ENCODE assay signal across 2 cellular contexts in genomic region chr12:102110782-102111181, GRCh38.
TF ChIP-seq lines count a peak whose summit lies in the region.

No MANE protein-coding gene starts in this region.

TF ChIP-seq in HepG2, 621 proteins besides CTCF, POLR2A, EP300 and RAD21:
- TF ChIP-seq, protein P1, sequence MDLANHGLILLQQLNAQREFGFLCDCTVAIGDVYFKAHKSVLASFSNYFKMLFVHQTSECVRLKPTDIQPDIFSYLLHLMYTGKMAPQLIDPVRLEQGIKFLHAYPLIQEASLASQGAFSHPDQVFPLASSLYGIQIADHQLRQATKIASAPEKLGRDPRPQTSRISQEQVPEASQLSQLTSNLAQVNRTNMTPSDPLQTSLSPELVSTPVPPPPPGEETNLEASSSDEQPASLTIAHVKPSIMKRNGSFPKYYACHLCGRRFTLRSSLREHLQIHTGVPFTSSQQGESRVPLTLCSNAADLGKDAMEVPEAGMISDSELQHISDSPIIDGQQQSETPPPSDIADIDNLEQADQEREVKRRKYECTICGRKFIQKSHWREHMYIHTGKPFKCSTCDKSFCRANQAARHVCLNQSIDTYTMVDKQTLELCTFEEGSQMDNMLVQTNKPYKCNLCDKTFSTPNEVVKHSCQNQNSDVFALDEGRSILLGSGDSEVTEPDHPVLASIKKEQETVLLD (CRISPR knock-in tag; IDR thresholded peaks at IDR 0.05; ENCODE audit: low read depth): no peak
- TF ChIP-seq NFE2L2 (IDR thresholded peaks at IDR 0.05; ENCODE audit: low read length): peak; percentile 38; the same call in 1 of the 2 replicates
TF ChIP-seq in HepG2: peak in this region for 1.

TF ChIP-seq in IMR-90, 13 proteins besides CTCF, POLR2A, EP300 and RAD21:
- TF ChIP-seq NFE2L2 (IDR thresholded peaks at IDR 0.05; ENCODE audit: low read depth, low read length) (peak; percentile 70; the same call in 1 of the 2 replicates), MAZ (IDR thresholded peaks at IDR 0.05; ENCODE audit: borderline replicate concordance, low read depth, low read length) (no peak)
TF ChIP-seq in IMR-90: peak in this region for 1.
